Comparison of ENCODE assay signal across 8 cellular contexts in genomic region chr10:133318494-133319127, GRCh38. TPM values are rescaled to one million over a fixed set of nuclear protein-coding genes. Genes with fewer than 3 reads are reported as not detected.
DNase-seq lines count a peak whose midpoint lies in the region; ATAC-seq lines count a peak whose summit lies in the region.

No MANE protein-coding gene starts in this region.

- H3K27ac ChIP-seq in subcutaneous abdominal adipose tissue (ENCODE audit: low read depth, low read length) = no peak overlapping the region

- H3K4me3 Mint-ChIP-seq in natural killer cell treated with Interleukin-12 subunit alpha and Interleukin-12 subunit beta and Interleukin-15 and Interleukin-18, amount 100 ng/mL, for 72 hours = peak overlapping the region; percentile 63

- H3K36me3 ChIP-seq in subcutaneous abdominal adipose tissue (ENCODE audit: control insufficient read depth in 5 of 5, insufficient read depth in 5 of 5, low read length in 5 of 5) = no peaks in the 10 kb centered on the region

- H3K4me3 ChIP-seq in subcutaneous abdominal adipose tissue (ENCODE audit: low read depth in 1 of 5, low read length in 5 of 5) = peak overlapping the region in 3 of 5 donors; percentile 41 to 54 (median 45)

- H3K27ac Mint-ChIP-seq in natural killer cell treated with Interleukin-12 subunit alpha and Interleukin-12 subunit beta and Interleukin-15 and Interleukin-18, amount 100 ng/mL, for 72 hours = no peak overlapping the region

- H3K27me3 ChIP-seq in subcutaneous abdominal adipose tissue (ENCODE audit: control insufficient read depth in 5 of 5, insufficient read depth in 4 of 5, low read length in 5 of 5) = peaks cover 7 to 19% (median 11%) of the 10 kb centered on the region in 5 donors

- peaks cover 0 to 9% (median 7%) of the 10 kb centered on the region in 5 donors for H3K4me1 ChIP-seq in subcutaneous abdominal adipose tissue (ENCODE audit: control insufficient read depth in 5 of 5, insufficient read depth in 5 of 5, low read length in 5 of 5)

- DNase-seq in NCI-H187 (lab: John Stamatoyannopoulos, UW) = peak; percentile 45 to 51
- no peak for DNase-seq in NCI-H187 treated with DMSO at 0.1 percent for 48 hours (lab: John Stamatoyannopoulos, UW)
- DNase-seq in NOMO-1 (lab: John Stamatoyannopoulos, UW; ENCODE audit: unreplicated experiment in 2 of 2) = peak; percentile 57 to 61
- DNase-seq in activated T-cell treated with anti-CD3 and anti-CD28 coated beads for 1 hour (ENCODE audit: low read depth) = peak; percentile 65
- peak; percentile 85 for DNase-seq in natural killer cell treated with Interleukin-12 subunit alpha and Interleukin-12 subunit beta and Interleukin-15 and Interleukin-18, amount 100 ng/mL, for 72 hours (ENCODE audit: low spot score)

- peaks cover 10 to 16% of the 10 kb centered on the region in 2 donors for H3K27me3 Mint-ChIP-seq in natural killer cell treated with Interleukin-12 subunit alpha and Interleukin-12 subunit beta and Interleukin-15 and Interleukin-18, amount 100 ng/mL, for 72 hours

- no peaks in the 10 kb centered on the region for H3K9me3 Mint-ChIP-seq in natural killer cell treated with Interleukin-12 subunit alpha and Interleukin-12 subunit beta and Interleukin-15 and Interleukin-18, amount 100 ng/mL, for 72 hours

- H3K9ac ChIP-seq in subcutaneous abdominal adipose tissue (ENCODE audit: low read length in 5 of 5) = peak overlapping the region in 1 of 5 donors; percentile 17

- no peaks in the 10 kb centered on the region for H3K36me3 Mint-ChIP-seq in natural killer cell treated with Interleukin-12 subunit alpha and Interleukin-12 subunit beta and Interleukin-15 and Interleukin-18, amount 100 ng/mL, for 72 hours

- peaks cover 8 to 10% of the 10 kb centered on the region in 2 donors for H3K4me1 Mint-ChIP-seq in natural killer cell treated with Interleukin-12 subunit alpha and Interleukin-12 subunit beta and Interleukin-15 and Interleukin-18, amount 100 ng/mL, for 72 hours (ENCODE audit: low read depth in 2 of 2)

- ATAC-seq in HG03159 (IDR thresholded peaks at IDR 0.05; ENCODE audit: unreplicated experiment) = peak; percentile 88
- peak; percentile 84 for ATAC-seq in esophagus mucosa
- ATAC-seq in natural killer cell treated with Interleukin-12 subunit alpha and Interleukin-12 subunit beta and Interleukin-15 and Interleukin-18, amount 100 ng/mL, for 72 hours = peak; percentile 96 to 97

- peaks cover 0 to 7% (median 0%) of the 10 kb centered on the region in 5 donors for H3K9me3 ChIP-seq in subcutaneous abdominal adipose tissue (ENCODE audit: control insufficient read depth in 5 of 5, low read length in 5 of 5)

RNA-seq across cellular contexts. Expression of gene ZNF511, which starts 9.9 kb away (rescaled TPM):
- 34.9 TPM for total RNA-seq in esophagus mucosa
- total RNA-seq in natural killer cell treated with Interleukin-12 subunit alpha and Interleukin-12 subunit beta and Interleukin-15 and Interleukin-18, amount 100 ng/mL, for 72 hours = 10 to 100 TPM; 38.1 to 73.2 TPM

RNA-seq across cellular contexts. Expression of gene TUBGCP2, which starts 9.9 kb away (rescaled TPM):
- 35.8 TPM for total RNA-seq in esophagus mucosa
- total RNA-seq in natural killer cell treated with Interleukin-12 subunit alpha and Interleukin-12 subunit beta and Interleukin-15 and Interleukin-18, amount 100 ng/mL, for 72 hours = 10 to 100 TPM; 53.3 to 58.2 TPM

RNA-seq across cellular contexts. Expression of gene CALY, which starts 18.1 kb away (rescaled TPM):
- total RNA-seq in esophagus mucosa = not detected
- not detected for total RNA-seq in natural killer cell treated with Interleukin-12 subunit alpha and Interleukin-12 subunit beta and Interleukin-15 and Interleukin-18, amount 100 ng/mL, for 72 hours

RNA-seq across cellular contexts. Expression of gene PRAP1, which starts 28.6 kb away (rescaled TPM):
- not detected for total RNA-seq in esophagus mucosa
- total RNA-seq in natural killer cell treated with Interleukin-12 subunit alpha and Interleukin-12 subunit beta and Interleukin-15 and Interleukin-18, amount 100 ng/mL, for 72 hours = not detected

RNA-seq across cellular contexts. Expression of gene FUOM, which starts 39.2 kb away (rescaled TPM):
- total RNA-seq in esophagus mucosa = 10.2 TPM
- 10 to 100 TPM; 11.5 to 11.8 TPM for total RNA-seq in natural killer cell treated with Interleukin-12 subunit alpha and Interleukin-12 subunit beta and Interleukin-15 and Interleukin-18, amount 100 ng/mL, for 72 hours
